ENCODE assay signal across 7 cellular contexts in the genomic region with DNA sequence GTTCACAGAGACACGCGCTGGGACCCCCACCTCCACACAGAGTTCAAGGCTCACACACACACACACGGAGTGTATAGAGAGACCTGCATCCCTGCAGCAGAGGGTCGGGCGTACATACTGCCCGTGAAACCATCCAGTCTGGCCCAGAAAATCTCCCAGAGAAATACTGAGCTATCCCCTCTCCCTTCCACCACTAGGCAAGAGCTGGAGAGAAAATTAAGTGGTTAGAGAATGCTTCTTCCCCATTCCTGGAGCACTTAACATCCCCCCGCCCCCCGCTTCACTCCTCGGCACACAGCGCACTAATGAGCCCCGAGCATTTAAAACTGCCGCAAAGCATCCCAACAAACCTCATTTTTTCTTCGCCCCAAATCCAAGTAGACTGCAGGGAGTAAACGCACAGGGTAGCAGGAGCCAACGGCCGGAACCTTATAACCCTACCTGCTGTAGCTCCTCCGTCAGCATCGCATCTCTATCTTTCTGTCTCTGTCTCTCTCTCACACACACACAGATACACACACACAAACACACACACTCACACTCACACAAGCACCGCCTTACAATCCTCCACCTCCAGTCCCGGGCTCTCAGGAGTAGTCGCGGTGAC. TPM values are rescaled to one million over a fixed set of nuclear protein-coding genes. Genes with fewer than 3 reads are reported as not detected.
DNase-seq lines count a peak whose midpoint lies in the region; ATAC-seq and TF ChIP-seq lines count a peak whose summit lies in the region.

No MANE protein-coding gene starts in this region.

- in situ Hi-C loops in HAP-1 (cut with MboI; ENCODE audit: low sequenced_read_pairs) = no loop called here

- peaks cover 3% of the 10 kb centered on the region for H3K4me1 ChIP-seq in HAP-1

- H3K9me3 ChIP-seq in HAP-1 = no peaks in the 10 kb centered on the region

- no peaks in the 10 kb centered on the region for H3K27me3 ChIP-seq in HAP-1 (ENCODE audit: low read depth)

- no peaks in the 10 kb centered on the region for H3K36me3 ChIP-seq in HAP-1 (replicated peaks)

- DNase-seq in DMS79 (lab: John Stamatoyannopoulos, UW) = peak; percentile 61
- DNase-seq in HAP-1 (ENCODE audit: low spot score in 2 of 2) = peak in 1 of 2 experiments; percentile 40
- peak; percentile 35 for DNase-seq in epidermal melanocyte (ENCODE audit: insufficient read length, low spot score)
- peak; percentile 57 for DNase-seq in myocyte (ENCODE audit: low read depth)

- ATAC-seq in SK-N-SH treated with all-trans-retinoic acid at 6 μM for 48 hours (peak; percentile 31), HG02798 (IDR thresholded peaks at IDR 0.05; ENCODE audit: poor library complexity, unreplicated experiment) (no peak), HG02938 (IDR thresholded peaks at IDR 0.05; ENCODE audit: unreplicated experiment) (no peak)

- H3K4me3 ChIP-seq in HAP-1 = peak overlapping the region; percentile 72

TF ChIP-seq in SK-N-SH treated with all-trans-retinoic acid at 6 μM for 48 hours, 23 proteins besides CTCF, POLR2A, EP300 and RAD21:
- TF ChIP-seq, protein P1, sequence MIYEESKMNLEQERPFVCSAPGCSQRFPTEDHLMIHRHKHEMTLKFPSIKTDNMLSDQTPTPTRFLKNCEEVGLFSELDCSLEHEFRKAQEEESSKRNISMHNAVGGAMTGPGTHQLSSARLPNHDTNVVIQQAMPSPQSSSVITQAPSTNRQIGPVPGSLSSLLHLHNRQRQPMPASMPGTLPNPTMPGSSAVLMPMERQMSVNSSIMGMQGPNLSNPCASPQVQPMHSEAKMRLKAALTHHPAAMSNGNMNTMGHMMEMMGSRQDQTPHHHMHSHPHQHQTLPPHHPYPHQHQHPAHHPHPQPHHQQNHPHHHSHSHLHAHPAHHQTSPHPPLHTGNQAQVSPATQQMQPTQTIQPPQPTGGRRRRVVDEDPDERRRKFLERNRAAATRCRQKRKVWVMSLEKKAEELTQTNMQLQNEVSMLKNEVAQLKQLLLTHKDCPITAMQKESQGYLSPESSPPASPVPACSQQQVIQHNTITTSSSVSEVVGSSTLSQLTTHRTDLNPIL (CRISPR knock-in tag; IDR thresholded peaks at IDR 0.05; ENCODE audit: low read depth) = no peak
- no peak for TF ChIP-seq ZC3H10 (CRISPR knock-in tag; IDR thresholded peaks at IDR 0.05)
- no peak for TF ChIP-seq ESRRG (CRISPR knock-in tag; IDR thresholded peaks at IDR 0.05)
- no peak for TF ChIP-seq PPARA (CRISPR knock-in tag; IDR thresholded peaks at IDR 0.05; ENCODE audit: borderline replicate concordance)
- no peak for TF ChIP-seq ZNF70 (CRISPR knock-in tag; IDR thresholded peaks at IDR 0.05)
- TF ChIP-seq GLIS3 (CRISPR knock-in tag; IDR thresholded peaks at IDR 0.05) = no peak
- TF ChIP-seq, protein P2, sequence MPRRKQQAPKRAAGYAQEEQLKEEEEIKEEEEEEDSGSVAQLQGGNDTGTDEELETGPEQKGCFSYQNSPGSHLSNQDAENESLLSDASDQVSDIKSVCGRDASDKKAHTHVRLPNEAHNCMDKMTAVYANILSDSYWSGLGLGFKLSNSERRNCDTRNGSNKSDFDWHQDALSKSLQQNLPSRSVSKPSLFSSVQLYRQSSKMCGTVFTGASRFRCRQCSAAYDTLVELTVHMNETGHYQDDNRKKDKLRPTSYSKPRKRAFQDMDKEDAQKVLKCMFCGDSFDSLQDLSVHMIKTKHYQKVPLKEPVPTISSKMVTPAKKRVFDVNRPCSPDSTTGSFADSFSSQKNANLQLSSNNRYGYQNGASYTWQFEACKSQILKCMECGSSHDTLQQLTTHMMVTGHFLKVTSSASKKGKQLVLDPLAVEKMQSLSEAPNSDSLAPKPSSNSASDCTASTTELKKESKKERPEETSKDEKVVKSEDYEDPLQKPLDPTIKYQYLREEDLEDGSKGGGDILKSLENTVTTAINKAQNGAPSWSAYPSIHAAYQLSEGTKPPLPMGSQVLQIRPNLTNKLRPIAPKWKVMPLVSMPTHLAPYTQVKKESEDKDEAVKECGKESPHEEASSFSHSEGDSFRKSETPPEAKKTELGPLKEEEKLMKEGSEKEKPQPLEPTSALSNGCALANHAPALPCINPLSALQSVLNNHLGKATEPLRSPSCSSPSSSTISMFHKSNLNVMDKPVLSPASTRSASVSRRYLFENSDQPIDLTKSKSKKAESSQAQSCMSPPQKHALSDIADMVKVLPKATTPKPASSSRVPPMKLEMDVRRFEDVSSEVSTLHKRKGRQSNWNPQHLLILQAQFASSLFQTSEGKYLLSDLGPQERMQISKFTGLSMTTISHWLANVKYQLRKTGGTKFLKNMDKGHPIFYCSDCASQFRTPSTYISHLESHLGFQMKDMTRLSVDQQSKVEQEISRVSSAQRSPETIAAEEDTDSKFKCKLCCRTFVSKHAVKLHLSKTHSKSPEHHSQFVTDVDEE (CRISPR knock-in tag; IDR thresholded peaks at IDR 0.05) = no peak
- TF ChIP-seq, protein P3, sequence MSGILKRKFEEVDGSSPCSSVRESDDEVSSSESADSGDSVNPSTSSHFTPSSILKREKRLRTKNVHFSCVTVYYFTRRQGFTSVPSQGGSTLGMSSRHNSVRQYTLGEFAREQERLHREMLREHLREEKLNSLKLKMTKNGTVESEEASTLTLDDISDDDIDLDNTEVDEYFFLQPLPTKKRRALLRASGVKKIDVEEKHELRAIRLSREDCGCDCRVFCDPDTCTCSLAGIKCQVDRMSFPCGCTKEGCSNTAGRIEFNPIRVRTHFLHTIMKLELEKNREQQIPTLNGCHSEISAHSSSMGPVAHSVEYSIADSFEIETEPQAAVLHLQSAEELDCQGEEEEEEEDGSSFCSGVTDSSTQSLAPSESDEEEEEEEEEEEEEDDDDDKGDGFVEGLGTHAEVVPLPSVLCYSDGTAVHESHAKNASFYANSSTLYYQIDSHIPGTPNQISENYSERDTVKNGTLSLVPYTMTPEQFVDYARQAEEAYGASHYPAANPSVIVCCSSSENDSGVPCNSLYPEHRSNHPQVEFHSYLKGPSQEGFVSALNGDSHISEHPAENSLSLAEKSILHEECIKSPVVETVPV (CRISPR knock-in tag; IDR thresholded peaks at IDR 0.05) = no peak
- TF ChIP-seq ZNF565 (CRISPR knock-in tag; conservative IDR thresholded peaks at IDR 0.05; ENCODE audit: low read depth) = no peak
- TF ChIP-seq ARNTL (CRISPR knock-in tag; IDR thresholded peaks at IDR 0.05; ENCODE audit: borderline replicate concordance, low read depth) = no peak
- TF ChIP-seq, protein P4, sequence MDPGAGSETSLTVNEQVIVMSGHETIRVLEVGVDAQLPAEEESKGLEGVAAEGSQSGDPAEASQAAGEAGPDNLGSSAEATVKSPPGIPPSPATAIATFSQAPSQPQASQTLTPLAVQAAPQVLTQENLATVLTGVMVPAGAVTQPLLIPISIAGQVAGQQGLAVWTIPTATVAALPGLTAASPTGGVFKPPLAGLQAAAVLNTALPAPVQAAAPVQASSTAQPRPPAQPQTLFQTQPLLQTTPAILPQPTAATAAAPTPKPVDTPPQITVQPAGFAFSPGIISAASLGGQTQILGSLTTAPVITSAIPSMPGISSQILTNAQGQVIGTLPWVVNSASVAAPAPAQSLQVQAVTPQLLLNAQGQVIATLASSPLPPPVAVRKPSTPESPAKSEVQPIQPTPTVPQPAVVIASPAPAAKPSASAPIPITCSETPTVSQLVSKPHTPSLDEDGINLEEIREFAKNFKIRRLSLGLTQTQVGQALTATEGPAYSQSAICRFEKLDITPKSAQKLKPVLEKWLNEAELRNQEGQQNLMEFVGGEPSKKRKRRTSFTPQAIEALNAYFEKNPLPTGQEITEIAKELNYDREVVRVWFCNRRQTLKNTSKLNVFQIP (CRISPR knock-in tag; IDR thresholded peaks at IDR 0.05; ENCODE audit: borderline replicate concordance, low read depth) = no peak
- TF ChIP-seq ISL1 (CRISPR knock-in tag; IDR thresholded peaks at IDR 0.05) = no peak
- TF ChIP-seq BACH2 (CRISPR knock-in tag; IDR thresholded peaks at IDR 0.05; ENCODE audit: borderline replicate concordance) = no peak

RNA-seq across cellular contexts. Expression of a gene that starts 0.4 kb away (rescaled TPM):
- total RNA-seq in myocyte = 21.9 and 28.1 TPM in 2 replicates
- 10.0 TPM for polyA plus RNA-seq in myocyte (2012)
